ENCODE assay signal across 19 cellular contexts in genomic region chr16:84369938-84370627, GRCh38. TPM values are rescaled to one million over a fixed set of nuclear protein-coding genes. Genes with fewer than 3 reads are reported as not detected.
DNase-seq lines count a peak whose midpoint lies in the region; ATAC-seq and TF ChIP-seq lines count a peak whose summit lies in the region.
"Had no signal": no experiment of that assay in that cellular context is flagged by ENCODE, and none has a peak within 500 bp of the region (broad histone marks: within the 10 kb centered on the region; RNA-seq: fewer than 3 reads in every experiment).

No MANE protein-coding gene starts in this region.

- peaks cover 9% of the 10 kb centered on the region for H3K4me1 ChIP-seq in colonic mucosa
- peaks cover 79 to 86% of the 10 kb centered on the region in 2 experiments for H3K4me1 ChIP-seq in neutrophil (ENCODE audit: control insufficient read depth in 1 of 2, insufficient read depth in 1 of 2, low read depth in 1 of 2, low read length in 1 of 2)
- peaks cover 0 to 12% (median 3%) of the 10 kb centered on the region in 4 donors for H3K4me1 ChIP-seq in tibial nerve

- H3K27me3 ChIP-seq in colonic mucosa (peaks cover 10% of the 10 kb centered on the region), neutrophil (peaks cover 15% of the 10 kb centered on the region), tibial nerve (peaks cover 0 to 60% of the 10 kb centered on the region in 2 donors)

- H3K27ac ChIP-seq in colonic mucosa (peak overlapping the region; percentile 80), neutrophil (peak overlapping the region; percentile 63), tibial nerve (no peak overlapping the region)
- H3K27ac ChIP-seq: suprapubic skin had no signal

- WGBS in tibial nerve, 2 donors = 66 to 71% methylated on average over 11 of the region's 11 CpGs

- intact Hi-C loops in colonic mucosa (cut with DNase I) = no loop called here

- H3K36me3 ChIP-seq in colonic mucosa (no peaks in the 10 kb centered on the region), neutrophil (no peaks in the 10 kb centered on the region), tibial nerve (no peaks in the 10 kb centered on the region)
- H3K36me3 ChIP-seq: suprapubic skin had no signal

- TF ChIP-seq POLR2A in NB4 (IDR thresholded peaks at IDR 0.05; ENCODE audit: extremely low read depth, insufficient read length) (no peak), tibial nerve (IDR thresholded peaks at IDR 0.05) (no peak)

- no peak overlapping the region for H3K4me3 ChIP-seq in NB4 (ENCODE audit: low read depth, low read length)
- H3K4me3 ChIP-seq in colonic mucosa = peak overlapping the region; percentile 55
- peak overlapping the region in 1 of 2 experiments; percentile 37 for H3K4me3 ChIP-seq in neutrophil (ENCODE audit: low read depth in 1 of 2, low read length in 1 of 2)
- no peak overlapping the region for H3K4me3 ChIP-seq in tibial nerve
- H3K4me3 ChIP-seq: GM12878, suprapubic skin had no signal

- no peak for TF ChIP-seq EP300 in tibial nerve (IDR thresholded peaks at IDR 0.05)

- ATAC-seq in HG02642 (IDR thresholded peaks at IDR 0.05; ENCODE audit: poor library complexity, unreplicated experiment) = no peak
- ATAC-seq: GM12878 had no signal

- no peak for TF ChIP-seq CTCF in NB4 (IDR thresholded peaks at IDR 0.05; ENCODE audit: low read depth, low read length)
- TF ChIP-seq CTCF in colonic mucosa (IDR thresholded peaks at IDR 0.05) = no peak
- no peak for TF ChIP-seq CTCF in neutrophil (IDR thresholded peaks at IDR 0.05)
- TF ChIP-seq CTCF in tibial nerve (IDR thresholded peaks at IDR 0.05) = no peak

- no peaks in the 10 kb centered on the region for H3K9me3 ChIP-seq in colonic mucosa
- no peaks in the 10 kb centered on the region for H3K9me3 ChIP-seq in neutrophil
- no peaks in the 10 kb centered on the region for H3K9me3 ChIP-seq in tibial nerve
- H3K9me3 ChIP-seq: suprapubic skin had no signal

- peak overlapping the region in 1 of 2 donors; percentile 60 for H3K9ac ChIP-seq in colonic mucosa (ENCODE audit: low read depth in 2 of 2, low read length in 2 of 2)

- DNase-seq in DMS153 treated with DMSO at 0.1 percent for 48 hours (lab: John Stamatoyannopoulos, UW; ENCODE audit: unreplicated experiment) (peak; percentile 72), NB4 (ENCODE audit: low read depth) (peak; percentile 40), colonic mucosa (peak; percentile 79), inferior parietal cortex (ENCODE audit: extremely low spot score) (no peak), tibial nerve (ENCODE audit: low spot score in 2 of 2) (no peak)
- DNase-seq: activated CD4-positive, CD25-positive, alpha-beta regulatory T cell treated with anti-CD3 and anti-CD28 coated beads, Interleukin-2, amount 50 U/mL, for 72 hours; activated naive CD8-positive, alpha-beta T cell treated with anti-CD3 and anti-CD28 coated beads for 36 hours; C1 segment of cervical spinal cord; EL; foreskin melanocyte; NCI-H345; OCI-M1; posterior cingulate gyrus had no signal

RNA-seq across cellular contexts. Expression of gene ATP2C2, which starts 1.7 kb away (rescaled TPM):
- total RNA-seq in colonic mucosa (100 to 1,000 TPM; 126 to 220 TPM), tibial nerve (not detected)
- total RNA-seq: activated naive CD8-positive, alpha-beta T cell treated with anti-CD3 and anti-CD28 coated beads for 36 hours; cardiac septum; GM12878; mononuclear cell had no signal

Comparison
In these comparisons a context has a peak if more than half of its experiments do, and no peak if none do; other contexts are left out.
1. DNase-seq: peak in DMS153 treated with DMSO at 0.1 percent for 48 hours (single experiment), NB4 (single experiment) and colonic mucosa (single experiment); none in inferior parietal cortex (single experiment) and tibial nerve (0 of 2).
2. H3K27ac ChIP-seq: peak in colonic mucosa (single experiment) and neutrophil (single experiment); none in tibial nerve (0 of 4).
3. RNA of gene ATP2C2, which starts 1.7 kb away (total RNA-seq): 126 to 220 TPM in colonic mucosa; not detected in tibial nerve; every median in the first group is over 100 times any median in the second.